ENCODE assay signal across 8 cellular contexts in the genomic region with DNA sequence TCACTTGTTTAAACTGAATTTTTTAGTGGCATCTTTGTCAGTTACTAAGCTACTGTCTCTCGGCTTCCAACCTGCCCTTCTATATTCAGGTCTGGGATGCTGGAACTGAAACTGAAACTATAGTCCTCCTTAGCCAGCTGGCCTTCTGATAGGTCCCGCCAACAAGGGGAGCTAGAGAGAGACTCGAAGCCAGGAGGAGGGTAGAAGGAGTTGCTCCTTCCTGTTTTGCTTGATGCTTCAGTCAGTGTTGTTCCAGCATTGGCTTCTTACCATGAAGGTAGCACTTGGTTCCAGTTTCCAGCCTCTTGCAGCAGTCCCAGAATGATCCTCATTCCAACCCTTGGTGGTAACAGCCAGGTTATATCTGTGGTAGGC. TPM values are rescaled to one million over a fixed set of nuclear protein-coding genes. Genes with fewer than 3 reads are reported as not detected.
DNase-seq lines count a peak whose midpoint lies in the region; ATAC-seq and TF ChIP-seq lines count a peak whose summit lies in the region.
"Had no signal": no experiment of that assay in that cellular context is flagged by ENCODE, and none has a peak within 500 bp of the region (broad histone marks: within the 10 kb centered on the region; RNA-seq: fewer than 3 reads in every experiment).

No MANE protein-coding gene starts in this region.

- H3K36me3 ChIP-seq in MM.1S (replicated peaks; ENCODE audit: insufficient read depth, low read length) = no peaks in the 10 kb centered on the region

- H3K9me2 ChIP-seq in MM.1S (replicated peaks; ENCODE audit: insufficient read depth, low read length) = no peaks in the 10 kb centered on the region

- TF ChIP-seq CTCF in MM.1S (IDR thresholded peaks at IDR 0.05; ENCODE audit: low read length) = no peak

- no peaks in the 10 kb centered on the region for H3K4me1 ChIP-seq in MM.1S (ENCODE audit: low read length)

- peak; percentile 17 for DNase-seq in ELR (ENCODE audit: low read depth)
- DNase-seq in MM.1S = peak; percentile 39
- peak; percentile 48 for DNase-seq in activated T-helper 1 cell treated with anti-CD3 and anti-CD28 coated beads, Interleukin-12 subunit alpha, Interleukin-12 subunit beta, Interleukin-2, Interleukin-4 antibody, amounts not matched to agents 30 ng/mL and 10 ng/mL and 1 ng/mL, durations not matched to agents 14 hours and 24 hours and 36 hours (ENCODE audit: low spot score)
- DNase-seq in medulla oblongata (ENCODE audit: extremely low spot score) = peak; percentile 25
- DNase-seq in globus pallidus (ENCODE audit: low spot score) = no peak

- no peaks in the 10 kb centered on the region for H3K27me3 Mint-ChIP-seq in activated T-helper 1 cell treated with anti-CD3 and anti-CD28 coated beads, Interleukin-12 subunit alpha, Interleukin-12 subunit beta, Interleukin-2, Interleukin-4 antibody, amounts not matched to agents 30 ng/mL and 10 ng/mL and 1 ng/mL, durations not matched to agents 14 hours and 24 hours and 36 hours (ENCODE audit: insufficient read depth)

- ATAC-seq in HG03521 (IDR thresholded peaks at IDR 0.05; ENCODE audit: unreplicated experiment) (no peak), HG03520 (IDR thresholded peaks at IDR 0.05; ENCODE audit: unreplicated experiment) (no peak)

- no peak overlapping the region for H3K27ac ChIP-seq in MM.1S (ENCODE audit: low read length)

- no peaks in the 10 kb centered on the region for H3K9me3 ChIP-seq in MM.1S (replicated peaks; ENCODE audit: insufficient read depth, low read length)

- H3K4me1 Mint-ChIP-seq in activated T-helper 1 cell treated with anti-CD3 and anti-CD28 coated beads, Interleukin-12 subunit alpha, Interleukin-12 subunit beta, Interleukin-2, Interleukin-4 antibody, amounts not matched to agents 30 ng/mL and 10 ng/mL and 1 ng/mL, durations not matched to agents 14 hours and 24 hours and 36 hours (ENCODE audit: low read depth) = peaks cover 18% of the 10 kb centered on the region

- H3K79me2 ChIP-seq in MM.1S (ENCODE audit: low read length) = no peaks in the 10 kb centered on the region

- H3K27me3 ChIP-seq in MM.1S (replicated peaks; ENCODE audit: insufficient read depth, low read length) = no peaks in the 10 kb centered on the region

- intact Hi-C loops in activated T-helper 1 cell treated with anti-CD3 and anti-CD28 coated beads, Interleukin-12 subunit alpha, Interleukin-12 subunit beta, Interleukin-2, Interleukin-4 antibody, amounts not matched to agents 30 ng/mL and 10 ng/mL and 1 ng/mL, durations not matched to agents 14 hours and 24 hours and 36 hours (cut with micrococcal nuclease) = no loop called here

- H3K4me2 ChIP-seq in MM.1S (ENCODE audit: low read depth, low read length) = 0 out of 2 replicates have a peak overlapping the region, but pooled peaks have one; percentile 5

- H2AFZ ChIP-seq in MM.1S (ENCODE audit: low read length) = no peak overlapping the region

- H3K36me3 Mint-ChIP-seq in activated T-helper 1 cell treated with anti-CD3 and anti-CD28 coated beads, Interleukin-12 subunit alpha, Interleukin-12 subunit beta, Interleukin-2, Interleukin-4 antibody, amounts not matched to agents 30 ng/mL and 10 ng/mL and 1 ng/mL, durations not matched to agents 14 hours and 24 hours and 36 hours (ENCODE audit: low read depth) = no peaks in the 10 kb centered on the region

- H4K20me1 ChIP-seq in MM.1S (ENCODE audit: insufficient read depth, low read length) = no peaks in the 10 kb centered on the region

- no peaks in the 10 kb centered on the region for H3F3A ChIP-seq in MM.1S (ENCODE audit: insufficient read depth, low read length)

- no peak overlapping the region for H3K9ac ChIP-seq in MM.1S (ENCODE audit: low read length)

- H3K27ac Mint-ChIP-seq in activated T-helper 1 cell treated with anti-CD3 and anti-CD28 coated beads, Interleukin-12 subunit alpha, Interleukin-12 subunit beta, Interleukin-2, Interleukin-4 antibody, amounts not matched to agents 30 ng/mL and 10 ng/mL and 1 ng/mL, durations not matched to agents 14 hours and 24 hours and 36 hours = no peak overlapping the region

- H3K9me3 Mint-ChIP-seq in activated T-helper 1 cell treated with anti-CD3 and anti-CD28 coated beads, Interleukin-12 subunit alpha, Interleukin-12 subunit beta, Interleukin-2, Interleukin-4 antibody, amounts not matched to agents 30 ng/mL and 10 ng/mL and 1 ng/mL, durations not matched to agents 14 hours and 24 hours and 36 hours = no peaks in the 10 kb centered on the region

- peak overlapping the region; percentile 11 for H3K4me3 Mint-ChIP-seq in activated T-helper 1 cell treated with anti-CD3 and anti-CD28 coated beads, Interleukin-12 subunit alpha, Interleukin-12 subunit beta, Interleukin-2, Interleukin-4 antibody, amounts not matched to agents 30 ng/mL and 10 ng/mL and 1 ng/mL, durations not matched to agents 14 hours and 24 hours and 36 hours

- H3K4me3 ChIP-seq in MM.1S (ENCODE audit: low read length) = no peak overlapping the region

RNA-seq across cellular contexts. Expression of a gene that starts 32.9 kb away (rescaled TPM):
- total RNA-seq in activated T-helper 1 cell treated with anti-CD3 and anti-CD28 coated beads, Interleukin-12 subunit alpha, Interleukin-12 subunit beta, Interleukin-2, Interleukin-4 antibody, amounts not matched to agents 30 ng/mL and 10 ng/mL and 1 ng/mL, durations not matched to agents 14 hours and 24 hours and 36 hours = 0.21 TPM in 1 of 2 replicates, not detected in the other
- total RNA-seq: T-helper 1 cell treated with Interleukin-12 subunit alpha and Interleukin-12 subunit beta and Interleukin-4 antibody, amounts not matched to agents 30 ng/mL and 1 ng/mL, for 36 hours had no signal
